ENCODE assay signal across 8 cellular contexts in genomic region chr1:51518033-51518729, GRCh38. TPM values are rescaled to one million over a fixed set of nuclear protein-coding genes. Genes with fewer than 3 reads are reported as not detected.
A peak's percentile ranks its signal among the peaks of the same experiment; 100 is the strongest.
DNase-seq lines count a peak whose midpoint lies in the region; ATAC-seq and TF ChIP-seq lines count a peak whose summit lies in the region.

No MANE protein-coding gene starts in this region.

- peaks cover 3% of the 10 kb centered on the region for H3K36me3 Mint-ChIP-seq in activated CD8-positive, alpha-beta T cell treated with anti-CD3 and anti-CD28 coated beads for 36 hours (ENCODE audit: low read depth)

- no peaks in the 10 kb centered on the region for H3K27me3 ChIP-seq in thoracic aorta (replicated peaks; ENCODE audit: insufficient read depth)

- H3K27ac ChIP-seq in thoracic aorta = peak overlapping the region; percentile 86 to 91

- POLR2A ChIA-PET in activated CD8-positive, alpha-beta T cell treated with anti-CD3 and anti-CD28 coated beads for 36 hours (lab: Charles Lee) = interaction anchor here (0.7 to 4.3 kb wide), 9 partner anchors 9 to 96 kb away, joined by 3 to 28 read pairs (median 3); no protein-coding TSS in a partner anchor

- H3K9me3 ChIP-seq in mucosa of descending colon = no peaks in the 10 kb centered on the region
- H3K9me3 ChIP-seq in thoracic aorta = no peaks in the 10 kb centered on the region

- H3K27me3 Mint-ChIP-seq in activated CD8-positive, alpha-beta T cell treated with anti-CD3 and anti-CD28 coated beads for 36 hours = no peaks in the 10 kb centered on the region

- intact Hi-C loops in activated CD8-positive, alpha-beta T cell treated with anti-CD3 and anti-CD28 coated beads for 36 hours (cut with micrococcal nuclease) = no loop called here
- intact Hi-C loops in mucosa of descending colon (cut with DNase I, micrococcal nuclease) = no loop called here

- H3K4me3 ChIP-seq in epithelial cell of proximal tubule (ENCODE audit: low read depth, low read length) = peak overlapping the region; percentile 80
- H3K4me3 ChIP-seq in mucosa of descending colon = peak overlapping the region; percentile 67
- peak overlapping the region; percentile 95 for H3K4me3 ChIP-seq in thoracic aorta

- H3K9me3 Mint-ChIP-seq in activated CD8-positive, alpha-beta T cell treated with anti-CD3 and anti-CD28 coated beads for 36 hours = no peaks in the 10 kb centered on the region

- ATAC-seq in HG02610 (IDR thresholded peaks at IDR 0.05; ENCODE audit: unreplicated experiment) (peak; percentile 43), mucosa of descending colon (peak; percentile 79), thoracic aorta (ENCODE audit: insufficient number of reproducible peaks, low FRiP score, low read depth) (no peak)
- peak; percentile 50 for ATAC-seq in activated CD8-positive, alpha-beta T cell treated with anti-CD3 and anti-CD28 coated beads for 36 hours

- CTCF ChIA-PET in activated CD8-positive, alpha-beta T cell treated with anti-CD3 and anti-CD28 coated beads for 36 hours (lab: Charles Lee) = interaction anchor here (1.2 to 1.4 kb wide), 3 partner anchors 17 to 73 kb away, joined by 3 to 7 read pairs (median 3); no protein-coding TSS in a partner anchor

- peaks cover 36% of the 10 kb centered on the region for H3K4me1 ChIP-seq in mucosa of descending colon (ENCODE audit: low read depth)
- H3K4me1 ChIP-seq in thoracic aorta (ENCODE audit: control insufficient read depth in 1 of 2, low read depth in 2 of 2) = peaks cover 29 to 40% of the 10 kb centered on the region in 2 donors

- peak overlapping the region; percentile 89 for H3K27ac Mint-ChIP-seq in activated CD8-positive, alpha-beta T cell treated with anti-CD3 and anti-CD28 coated beads for 36 hours

- H3K4me1 Mint-ChIP-seq in activated CD8-positive, alpha-beta T cell treated with anti-CD3 and anti-CD28 coated beads for 36 hours (ENCODE audit: low read depth) = peaks cover 50% of the 10 kb centered on the region

- DNase-seq in DMS79 treated with DMSO at 0.1 percent for 48 hours (lab: John Stamatoyannopoulos, UW) = peak; percentile 59
- DNase-seq in DMS79 (lab: John Stamatoyannopoulos, UW) = no peak
- DNase-seq in NCI-H2171 treated with DMSO at 0.1 percent for 48 hours (lab: John Stamatoyannopoulos, UW) = peak; percentile 77
- DNase-seq in activated CD8-positive, alpha-beta T cell treated with anti-CD3 and anti-CD28 coated beads for 36 hours = peak; percentile 48
- no peak for DNase-seq in epithelial cell of proximal tubule (ENCODE audit: low read depth)
- peak; percentile 80 to 85 (median 81) for DNase-seq in mucosa of descending colon
- no peak for DNase-seq in thoracic aorta (ENCODE audit: low spot score)

- no peak for TF ChIP-seq CTCF in activated CD8-positive, alpha-beta T cell treated with anti-CD3 and anti-CD28 coated beads for 36 hours (IDR thresholded peaks at IDR 0.05)
- TF ChIP-seq CTCF in epithelial cell of proximal tubule (conservative IDR thresholded peaks at IDR 0.05; ENCODE audit: low read depth, low read length) (no peak), mucosa of descending colon (IDR thresholded peaks at IDR 0.05) (no peak), thoracic aorta (IDR thresholded peaks at IDR 0.05) (no peak)

- peak overlapping the region; percentile 89 for H3K4me3 Mint-ChIP-seq in activated CD8-positive, alpha-beta T cell treated with anti-CD3 and anti-CD28 coated beads for 36 hours

- H3K36me3 ChIP-seq in mucosa of descending colon (ENCODE audit: low read depth) (no peaks in the 10 kb centered on the region), thoracic aorta (no peaks in the 10 kb centered on the region)

RNA-seq across cellular contexts. Expression of gene EPS15, which starts 0.9 kb away (rescaled TPM):
- 10 to 100 TPM; 56.6 to 63.6 TPM for total RNA-seq in activated CD8-positive, alpha-beta T cell treated with anti-CD3 and anti-CD28 coated beads for 36 hours
- total RNA-seq in epithelial cell of proximal tubule (19.8 and 20.6 TPM in 2 replicates), mucosa of descending colon (10 to 100 TPM; 50.0 to 85.5 (median 54.0) TPM), thoracic aorta (100 to 1,000 TPM; 123 to 197 TPM)

Comparison
In these comparisons a context has a peak if more than half of its experiments do, and no peak if none do; other contexts are left out.
1. DNase-seq: peak in DMS79 treated with DMSO at 0.1 percent for 48 hours (single experiment), NCI-H2171 treated with DMSO at 0.1 percent for 48 hours (single experiment), activated CD8-positive, alpha-beta T cell treated with anti-CD3 and anti-CD28 coated beads for 36 hours (single experiment) and mucosa of descending colon (3 of 3); none in DMS79 (single experiment), epithelial cell of proximal tubule (single experiment) and thoracic aorta (single experiment).
2. Peak in every context shown above with its lines, with median percentiles within 50 percentile points of each other: H3K4me3 ChIP-seq.